ENCODE assay signal across 10 cellular contexts in genomic region chr14:23550827-23551265, GRCh38. TPM values are rescaled to one million over a fixed set of nuclear protein-coding genes. Genes with fewer than 3 reads are reported as not detected.
DNase-seq lines count a peak whose midpoint lies in the region; ATAC-seq and TF ChIP-seq lines count a peak whose summit lies in the region.
"Had no signal": no experiment of that assay in that cellular context is flagged by ENCODE, and none has a peak within 500 bp of the region (broad histone marks: within the 10 kb centered on the region; RNA-seq: fewer than 3 reads in every experiment).

No MANE protein-coding gene starts in this region.

- intact Hi-C loops in sciatic nerve (cut with DNase I) = no loop called here

- no peaks in the 10 kb centered on the region for H3K36me3 Mint-ChIP-seq in activated naive CD8-positive, alpha-beta T cell treated with anti-CD3 and anti-CD28 coated beads for 36 hours
- H3K36me3 Mint-ChIP-seq: IgD-negative memory B cell had no signal

- no peak overlapping the region for H3K4me3 Mint-ChIP-seq in activated naive CD8-positive, alpha-beta T cell treated with anti-CD3 and anti-CD28 coated beads for 36 hours

- DNase-seq in GM06990 (ENCODE audit: extremely low read depth, insufficient read length) (no peak), SJCRH30 (no peak), cardiac muscle cell (ENCODE audit: low read depth in 1 of 2, low spot score in 1 of 2) (peak in 1 of 2 donors; percentile 15), sciatic nerve (ENCODE audit: low spot score) (no peak), SHP77 (lab: John Stamatoyannopoulos, UW) (no peak), COR-L47 (lab: John Stamatoyannopoulos, UW) (no peak)
- no peak for DNase-seq in activated naive CD8-positive, alpha-beta T cell treated with anti-CD3 and anti-CD28 coated beads for 36 hours

- no peaks in the 10 kb centered on the region for H3K4me1 ChIP-seq in SJCRH30
- H3K4me1 ChIP-seq in cardiac muscle cell (ENCODE audit: low read depth) = peaks cover 4% of the 10 kb centered on the region

- H3K27ac ChIP-seq in SJCRH30 (no peak overlapping the region), cardiac muscle cell (peak overlapping the region; percentile 71)

- no peaks in the 10 kb centered on the region for H3K36me3 ChIP-seq in GM06990 (ENCODE audit: control insufficient read depth, insufficient read depth, low read length)
- no peaks in the 10 kb centered on the region for H3K36me3 ChIP-seq in SJCRH30
- H3K36me3 ChIP-seq in cardiac muscle cell = no peaks in the 10 kb centered on the region

- no peaks in the 10 kb centered on the region for H3K27me3 Mint-ChIP-seq in activated naive CD8-positive, alpha-beta T cell treated with anti-CD3 and anti-CD28 coated beads for 36 hours

- no peaks in the 10 kb centered on the region for H3K9me3 ChIP-seq in SJCRH30 (replicated peaks)
- no peaks in the 10 kb centered on the region for H3K9me3 ChIP-seq in cardiac muscle cell (ENCODE audit: low read depth)

- ATAC-seq in sciatic nerve (peak; percentile 14), HG02610 (IDR thresholded peaks at IDR 0.05; ENCODE audit: unreplicated experiment) (no peak)

- TF ChIP-seq CTCF in GM06990 (IDR thresholded peaks at IDR 0.05; ENCODE audit: insufficient read depth, low read length, poor library complexity, severe bottlenecking) (no peak), cardiac muscle cell (IDR thresholded peaks at IDR 0.05; ENCODE audit: low read depth, low read length) (no peak)

- H3K4me1 Mint-ChIP-seq in activated naive CD8-positive, alpha-beta T cell treated with anti-CD3 and anti-CD28 coated beads for 36 hours = peaks cover 9% of the 10 kb centered on the region

- H3K4me3 ChIP-seq in GM06990 (replicated peaks; ENCODE audit: low read depth, low read length) (peak overlapping the region; percentile 83), SJCRH30 (peak overlapping the region; percentile 58; the same call in 1 of the 2 replicates), cardiac muscle cell (peak overlapping the region; percentile 72)

- H3K9me3 Mint-ChIP-seq in activated naive CD8-positive, alpha-beta T cell treated with anti-CD3 and anti-CD28 coated beads for 36 hours = no peaks in the 10 kb centered on the region
- H3K9me3 Mint-ChIP-seq: IgD-negative memory B cell had no signal

- no peak overlapping the region for H3K27ac Mint-ChIP-seq in activated naive CD8-positive, alpha-beta T cell treated with anti-CD3 and anti-CD28 coated beads for 36 hours

- no peaks in the 10 kb centered on the region for H3K27me3 ChIP-seq in GM06990 (replicated peaks; ENCODE audit: control insufficient read depth, insufficient read depth, low read length)
- peaks cover 12% of the 10 kb centered on the region for H3K27me3 ChIP-seq in SJCRH30
- no peaks in the 10 kb centered on the region for H3K27me3 ChIP-seq in cardiac muscle cell

RNA-seq across cellular contexts. Expression of gene ZFHX2, which starts 0.7 kb away (rescaled TPM):
- total RNA-seq in SJCRH30 (2014; rRNA removed; shearing (Covaris generic)) = 0.04 and 0.05 TPM in 2 replicates
- 3.9 and 4.2 TPM in 2 replicates for total RNA-seq in cardiac muscle cell
- polyA plus RNA-seq in cardiac muscle cell = 5.6 TPM in 2 replicates
- total RNA-seq in sciatic nerve = 7.4 TPM
- 1 to 10 TPM in 1 of 2 experiments, under 1 TPM in 1; 0.85 to 1.1 TPM for total RNA-seq in activated naive CD8-positive, alpha-beta T cell treated with anti-CD3 and anti-CD28 coated beads for 36 hours

RNA-seq across cellular contexts. Expression of gene THTPA, which starts 5.2 kb away (rescaled TPM):
- total RNA-seq in SJCRH30 (2014; rRNA removed; shearing (Covaris generic)) = 12.3 and 14.9 TPM in 2 replicates
- total RNA-seq in cardiac muscle cell = 47.6 and 58.6 TPM in 2 replicates
- polyA plus RNA-seq in cardiac muscle cell = 31.3 and 45.2 TPM in 2 replicates
- total RNA-seq in sciatic nerve = 19.7 TPM
- 1 to 10 TPM; 7.6 to 9.4 TPM for total RNA-seq in activated naive CD8-positive, alpha-beta T cell treated with anti-CD3 and anti-CD28 coated beads for 36 hours

RNA-seq across cellular contexts. Expression of gene AP1G2, which starts 16.7 kb away (rescaled TPM):
- not detected in 2 replicates for total RNA-seq in SJCRH30 (2014; rRNA removed; shearing (Covaris generic))
- total RNA-seq in cardiac muscle cell = 61.2 and 123 TPM in 2 replicates
- 141 and 168 TPM in 2 replicates for polyA plus RNA-seq in cardiac muscle cell
- total RNA-seq in sciatic nerve = 59.6 TPM
- 100 to 1,000 TPM; 118 to 124 TPM for total RNA-seq in activated naive CD8-positive, alpha-beta T cell treated with anti-CD3 and anti-CD28 coated beads for 36 hours

RNA-seq across cellular contexts. Expression of gene JPH4, which starts 27.7 kb away (rescaled TPM):
- total RNA-seq in SJCRH30 (2014; rRNA removed; shearing (Covaris generic)) = 0.10 TPM in 2 replicates
- total RNA-seq in cardiac muscle cell (0.39 and 0.63 TPM in 2 replicates), sciatic nerve (0.85 TPM)
- 0.53 and 1.4 TPM in 2 replicates for polyA plus RNA-seq in cardiac muscle cell
- under 1 TPM; 0.72 to 0.74 TPM for total RNA-seq in activated naive CD8-positive, alpha-beta T cell treated with anti-CD3 and anti-CD28 coated beads for 36 hours
- total RNA-seq: glomerular endothelial cell had no signal

Comparison
In these comparisons a context has a peak if more than half of its experiments do, and no peak if none do; other contexts are left out.
1. RNA of gene AP1G2, which starts 16.7 kb away (total RNA-seq): 118 to 124 TPM in activated naive CD8-positive, alpha-beta T cell treated with anti-CD3 and anti-CD28 coated beads for 36 hours, 61.2 to 123 TPM in cardiac muscle cell and 59.6 TPM in sciatic nerve (single experiment); not detected in SJCRH30; every median in the first group is over 10 times any median in the second.
2. Peak in every context shown above with its lines, with median percentiles within 50 percentile points of each other: H3K4me3 ChIP-seq.